In the genomic region with DNA sequence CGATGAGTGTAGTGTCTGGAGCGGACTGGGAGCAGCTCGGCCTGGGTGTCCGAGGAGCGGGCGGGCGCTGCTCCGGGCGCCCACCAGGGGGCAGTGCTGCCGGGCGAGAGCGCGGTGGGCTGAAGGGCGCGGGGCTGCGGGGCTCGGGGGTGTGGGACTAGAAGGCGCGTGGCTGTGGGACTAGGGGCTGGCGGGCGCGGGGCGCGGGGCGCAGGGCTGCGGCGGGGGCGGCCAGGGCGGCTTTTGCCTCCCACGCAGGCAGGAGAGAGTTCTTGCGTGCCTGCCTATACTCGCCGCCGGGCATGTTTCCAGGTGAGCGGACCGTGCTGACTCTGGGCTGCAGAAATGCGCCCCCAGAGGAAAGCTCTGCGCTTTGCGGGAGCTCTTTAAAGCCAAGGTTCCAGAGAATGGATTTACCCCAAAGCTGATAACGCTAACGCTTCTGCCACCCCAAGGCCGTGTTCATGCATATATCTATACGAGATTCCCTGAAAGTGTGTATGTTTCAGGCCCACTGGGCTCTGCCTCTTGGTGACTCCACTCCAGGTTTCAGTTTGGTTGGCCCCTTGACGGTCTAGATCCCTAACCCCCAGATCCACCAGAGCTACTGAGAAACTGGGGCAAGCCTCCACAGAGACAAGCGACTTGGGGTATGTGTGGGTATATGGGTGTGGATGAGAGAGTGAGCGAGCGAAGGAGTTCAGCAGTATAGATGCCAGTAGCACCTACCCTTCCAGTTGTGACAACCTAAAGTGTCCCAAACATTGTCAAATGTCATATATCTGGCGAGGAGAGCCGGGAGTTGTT, we compare ENCODE assay signal across 1 cellular context.
TF ChIP-seq lines count a peak whose summit lies in the region.

No MANE protein-coding gene starts in this region.

TF ChIP-seq in HCT116, 20 proteins besides CTCF, POLR2A, EP300 and RAD21 (continued from another document):
- TF ChIP-seq, protein P1, sequence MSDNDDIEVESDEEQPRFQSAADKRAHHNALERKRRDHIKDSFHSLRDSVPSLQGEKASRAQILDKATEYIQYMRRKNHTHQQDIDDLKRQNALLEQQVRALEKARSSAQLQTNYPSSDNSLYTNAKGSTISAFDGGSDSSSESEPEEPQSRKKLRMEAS (IDR thresholded peaks at IDR 0.05), result peak; percentile 12; the same call in 1 of the 2 replicates
- TF ChIP-seq CEBPB (IDR thresholded peaks at IDR 0.05; ENCODE audit: low read depth), result no peak
